15 cellular contexts compared by ENCODE assay signal in genomic region chr10:23341004-23341403, GRCh38. TPM values are rescaled to one million over a fixed set of nuclear protein-coding genes. Genes with fewer than 3 reads are reported as not detected.
DNase-seq lines count a peak whose midpoint lies in the region; ATAC-seq and TF ChIP-seq lines count a peak whose summit lies in the region.
"Had no signal": no experiment of that assay in that cellular context is flagged by ENCODE, and none has a peak within 500 bp of the region (broad histone marks: within the 10 kb centered on the region; RNA-seq: fewer than 3 reads in every experiment).

No MANE protein-coding gene starts in this region.

- TF ChIP-seq POLR2A in sigmoid colon (IDR thresholded peaks at IDR 0.05) = no peak

- no peak overlapping the region for H3K4me3 ChIP-seq in sigmoid colon
- H3K4me3 ChIP-seq: ascending aorta, psoas muscle, SK-N-MC, testis had no signal

- no peak for TF ChIP-seq EP300 in sigmoid colon (IDR thresholded peaks at IDR 0.05)

- WGBS in sigmoid colon, 2 donors = 43 to 49% methylated on average over 2 of the region's 2 CpGs

- no peaks in the 10 kb centered on the region for H3K27me3 ChIP-seq in sigmoid colon
- H3K27me3 ChIP-seq: ascending aorta, testis had no signal

- H3K4me1 ChIP-seq in sigmoid colon = peaks cover 0 to 21% (median 18%) of the 10 kb centered on the region in 4 donors
- H3K4me1 ChIP-seq: ascending aorta had no signal

- intact Hi-C loops in sigmoid colon (cut with DNase I) = loop anchor here (10.0 kb wide), 1 partner anchor 94 kb away; the partner anchor contains the start of gene OTUD1

- H3K27me3 Mint-ChIP-seq in T-helper 17 cell = no peaks in the 10 kb centered on the region

- no peak overlapping the region for H3K4me3 Mint-ChIP-seq in T-helper 17 cell

- ATAC-seq in GM21825 (IDR thresholded peaks at IDR 0.05; ENCODE audit: unreplicated experiment) (peak; percentile 32), T-helper 17 cell (peak; percentile 68)
- ATAC-seq: psoas muscle had no signal

- peaks cover 34% of the 10 kb centered on the region for H3K4me1 Mint-ChIP-seq in T-helper 17 cell

- peaks cover 3% of the 10 kb centered on the region for H3K36me3 Mint-ChIP-seq in T-helper 17 cell (ENCODE audit: low read depth)

- peak; percentile 34 for DNase-seq in NOMO-1 treated with DMSO at 0.1 percent for 48 hours (lab: John Stamatoyannopoulos, UW; ENCODE audit: unreplicated experiment)
- no peak for DNase-seq in NOMO-1 treated with dmso at 0.1 percent for 144 hours (lab: John Stamatoyannopoulos, UW; ENCODE audit: unreplicated experiment)
- no peak for DNase-seq in T-helper 17 cell
- peak; percentile 84 for DNase-seq in left kidney (ENCODE audit: low read depth, low spot score)
- no peak for DNase-seq in germinal center (ENCODE audit: low spot score)
- DNase-seq in NCI-H1092 treated with DMSO at 0.1 percent for 48 hours (lab: John Stamatoyannopoulos, UW) = no peak
- no peak for DNase-seq in sigmoid colon
- DNase-seq: 8988T, DMS53, psoas muscle, testis had no signal

- H3K27ac Mint-ChIP-seq in T-helper 17 cell = peak overlapping the region; percentile 29

- H3K36me3 ChIP-seq in sigmoid colon = no peaks in the 10 kb centered on the region
- H3K36me3 ChIP-seq: ascending aorta had no signal

- H3K9me3 ChIP-seq in T-helper 17 cell (ENCODE audit: control insufficient read depth, low read length, poor library complexity, severe bottlenecking) (no peaks in the 10 kb centered on the region), sigmoid colon (no peaks in the 10 kb centered on the region)
- H3K9me3 ChIP-seq: ascending aorta, psoas muscle, testis had no signal

- no peak overlapping the region for H3K27ac ChIP-seq in sigmoid colon
- H3K27ac ChIP-seq: ascending aorta, HL-60, psoas muscle, SK-N-MC, testis had no signal

- no peak for TF ChIP-seq CTCF in sigmoid colon (IDR thresholded peaks at IDR 0.05)

RNA-seq across cellular contexts. Expression of gene C10orf67, which starts 3.6 kb away (rescaled TPM):
- under 1 TPM in 1 of 2 donors, not detected in 1; 0.26 TPM for total RNA-seq in T-helper 17 cell
- not detected for total RNA-seq in sigmoid colon
- under 1 TPM in 1 of 3 donors, not detected in 2; 0.04 TPM for polyA plus RNA-seq in sigmoid colon
- total RNA-seq: ascending aorta had no signal

Comparison
In these comparisons a context has a peak if more than half of its experiments do, and no peak if none do; other contexts are left out.
1. DNase-seq: peak in NOMO-1 treated with DMSO at 0.1 percent for 48 hours (single experiment) and left kidney (single experiment); none in NOMO-1 treated with dmso at 0.1 percent for 144 hours (single experiment), T-helper 17 cell (0 of 3), germinal center (single experiment), NCI-H1092 treated with DMSO at 0.1 percent for 48 hours (single experiment) and sigmoid colon (single experiment).